Comparison of ENCODE assay signal across 8 cellular contexts in genomic region chr9:99821187-99822095, GRCh38. TPM values are rescaled to one million over a fixed set of nuclear protein-coding genes. Genes with fewer than 3 reads are reported as not detected.
A peak's percentile ranks its signal among the peaks of the same experiment; 100 is the strongest.
DNase-seq lines count a peak whose midpoint lies in the region; ATAC-seq and TF ChIP-seq lines count a peak whose summit lies in the region.

Gene NR4A3 (plus strand): TSS chr9:99821885. CDS start chr9:99828043, 6,158 bp downstream.

- in situ Hi-C loops in SK-MEL-5 (cut with HindIII; ENCODE audit: low pct_unique_long_range_greater_than_20kb, low sequenced_read_pairs), result no loop called here

- no peaks in the 10 kb centered on the region for H3K9me3 Mint-ChIP-seq in activated naive CD4-positive, alpha-beta T cell treated with anti-CD3 and anti-CD28 coated beads for 36 hours

- peaks cover 15% of the 10 kb centered on the region for H3K27me3 Mint-ChIP-seq in activated naive CD4-positive, alpha-beta T cell treated with anti-CD3 and anti-CD28 coated beads for 36 hours (ENCODE audit: low read depth)

- H3K4me3 ChIP-seq in HEK293 (ENCODE audit: low read depth, low read length) (peak within 1 kb of the TSS; percentile 83), gastroesophageal sphincter (peak within 1 kb of the TSS; percentile 60 to 92)

- TF ChIP-seq CTCF in HEK293 (tag by site-specific recombination; IDR thresholded peaks at IDR 0.05) (peak; percentile 79), gastroesophageal sphincter (IDR thresholded peaks at IDR 0.05) (peak in 2 of 4 experiments; percentile 69 to 78)

- peak; percentile 72 for DNase-seq in GF-D8 (lab: John Stamatoyannopoulos, UW)
- peak; percentile 93 for DNase-seq in MV-4-11 (lab: John Stamatoyannopoulos, UW)
- peak; percentile 99 for DNase-seq in SK-MEL-5 (ENCODE audit: low read depth, low spot score)
- DNase-seq in activated naive CD4-positive, alpha-beta T cell treated with anti-CD3 and anti-CD28 coated beads for 36 hours, result peak; percentile 87
- peak; percentile 91 for DNase-seq in non-pigmented ciliary epithelial cell (ENCODE audit: low read depth)
- peak; percentile 97 for DNase-seq in superior temporal gyrus (ENCODE audit: extremely low spot score)

- peak; percentile 78 for ATAC-seq in gastroesophageal sphincter

- H3K4me1 ChIP-seq in HEK293 (ENCODE audit: control insufficient read depth, insufficient read depth, low read length) (peaks cover 3% of the 10 kb centered on the region; the same call in 1 of the 2 replicates), gastroesophageal sphincter (peaks cover 4 to 64% (median 6%) of the 10 kb centered on the region in 3 donors)

- peak within 1 kb of the TSS; percentile 91 for H3K27ac Mint-ChIP-seq in activated naive CD4-positive, alpha-beta T cell treated with anti-CD3 and anti-CD28 coated beads for 36 hours

- CTCF ChIA-PET in HEK293 (lab: Yijun Ruan, JAX), result interaction anchor here (0.6 to 1.4 kb wide), 4 partner anchors 181 to 1659 kb away, joined by 3 to 4 read pairs (median 3); no protein-coding TSS in a partner anchor
- CTCF ChIA-PET in activated naive CD4-positive, alpha-beta T cell treated with anti-CD3 and anti-CD28 coated beads for 36 hours (lab: Charles Lee), result interaction anchor here (0.6 to 1.1 kb wide), 2 partner anchors 9 to 83 kb away, joined by 3 to 5 read pairs; no protein-coding TSS in a partner anchor

- H3K36me3 ChIP-seq in HEK293 (ENCODE audit: control insufficient read depth in 2 of 2, insufficient read depth in 1 of 2, low read length in 2 of 2) (no peaks in the 10 kb centered on the region), gastroesophageal sphincter (no peaks in the 10 kb centered on the region)

- H3K9me3 ChIP-seq in HEK293 (ENCODE audit: control insufficient read depth, insufficient read depth, low read depth, low read length) (no peaks in the 10 kb centered on the region), gastroesophageal sphincter (no peaks in the 10 kb centered on the region)

- peaks cover 2% of the 10 kb centered on the region for H3K36me3 Mint-ChIP-seq in activated naive CD4-positive, alpha-beta T cell treated with anti-CD3 and anti-CD28 coated beads for 36 hours (ENCODE audit: low read depth)

- peak within 1 kb of the TSS; percentile 94 for H3K4me3 Mint-ChIP-seq in activated naive CD4-positive, alpha-beta T cell treated with anti-CD3 and anti-CD28 coated beads for 36 hours

- 0% methylated on average over 3 of the region's 83 CpGs; no CpG with 5 or more reads in 1 of the 2 donors for WGBS in gastroesophageal sphincter (ENCODE audit: low coverage in 1 of 2), 2 donors

- TF ChIP-seq EP300 in gastroesophageal sphincter (IDR thresholded peaks at IDR 0.05), result peak; percentile 90

- H3K27ac ChIP-seq in HEK293 (ENCODE audit: extremely low read depth, low read depth, low read length) (peak within 1 kb of the TSS; percentile 41; the same call in 1 of the 2 replicates), gastroesophageal sphincter (peak within 1 kb of the TSS; percentile 87 to 99 (median 98))

- peaks cover 51% of the 10 kb centered on the region for H3K4me1 Mint-ChIP-seq in activated naive CD4-positive, alpha-beta T cell treated with anti-CD3 and anti-CD28 coated beads for 36 hours (ENCODE audit: low read depth)

- intact Hi-C loops in activated naive CD4-positive, alpha-beta T cell treated with anti-CD3 and anti-CD28 coated beads for 36 hours (cut with micrococcal nuclease), result loop anchor here (2.0 to 5.0 kb wide), 9 partner anchors 85 to 776 kb away; partner anchors contain the start of genes MSANTD3, STX17, TEX10 and TGFBR1

- POLR2A ChIA-PET in HEK293 (lab: Yijun Ruan, JAX), result interaction anchor here (0.6 to 1.8 kb wide), 7 partner anchors 16 to 599 kb away, joined by 3 to 9 read pairs (median 4); partner anchors contain the start of genes ALG2, SEC61B and STX17

- H3K27me3 ChIP-seq in gastroesophageal sphincter, result peaks cover 7% of the 10 kb centered on the region

- peak; percentile 88 to 92 for TF ChIP-seq POLR2A in gastroesophageal sphincter (IDR thresholded peaks at IDR 0.05)

TF ChIP-seq in HEK293, 187 proteins besides CTCF, POLR2A, EP300 and RAD21 (continues in another document):
- TF ChIP-seq ZBTB49 (tag by site-specific recombination; IDR thresholded peaks at IDR 0.05; ENCODE audit: low read depth), result no peak
- peak; percentile 40; the same call in 1 of the 2 replicates for TF ChIP-seq ZNF423 (tag by site-specific recombination; IDR thresholded peaks at IDR 0.05)
- no peak for TF ChIP-seq ZNF670 (tag by site-specific recombination; IDR thresholded peaks at IDR 0.05; ENCODE audit: low read depth)
- TF ChIP-seq ZNF571 (tag by site-specific recombination; IDR thresholded peaks at IDR 0.05), result no peak
- TF ChIP-seq ZNF621 (tag by site-specific recombination; IDR thresholded peaks at IDR 0.05), result no peak
- TF ChIP-seq ZNF169 (tag by site-specific recombination; IDR thresholded peaks at IDR 0.05), result no peak
- TF ChIP-seq ZNF394 (tag by site-specific recombination; IDR thresholded peaks at IDR 0.05; ENCODE audit: borderline replicate concordance), result no peak
- 0 out of 2 replicates have a peak, but pooled peaks have one; percentile 38 for TF ChIP-seq SCRT2 (tag by site-specific recombination; IDR thresholded peaks at IDR 0.05)
- TF ChIP-seq ZNF521 (tag by site-specific recombination; IDR thresholded peaks at IDR 0.05), result no peak
- no peak for TF ChIP-seq ZNF707 (tag by site-specific recombination; IDR thresholded peaks at IDR 0.05)
- TF ChIP-seq ZNF335 (tag by site-specific recombination; conservative IDR thresholded peaks at IDR 0.05), result peak; percentile 52; the same call in 1 of the 2 replicates
- TF ChIP-seq ZEB2 (tag by site-specific recombination; IDR thresholded peaks at IDR 0.05), result peak; percentile 85
- no peak for TF ChIP-seq OVOL3 (tag by site-specific recombination; IDR thresholded peaks at IDR 0.05)
- TF ChIP-seq OSR2 (tag by site-specific recombination; IDR thresholded peaks at IDR 0.05), result peak; percentile 44; the same call in 1 of the 2 replicates
- TF ChIP-seq, protein P1, sequence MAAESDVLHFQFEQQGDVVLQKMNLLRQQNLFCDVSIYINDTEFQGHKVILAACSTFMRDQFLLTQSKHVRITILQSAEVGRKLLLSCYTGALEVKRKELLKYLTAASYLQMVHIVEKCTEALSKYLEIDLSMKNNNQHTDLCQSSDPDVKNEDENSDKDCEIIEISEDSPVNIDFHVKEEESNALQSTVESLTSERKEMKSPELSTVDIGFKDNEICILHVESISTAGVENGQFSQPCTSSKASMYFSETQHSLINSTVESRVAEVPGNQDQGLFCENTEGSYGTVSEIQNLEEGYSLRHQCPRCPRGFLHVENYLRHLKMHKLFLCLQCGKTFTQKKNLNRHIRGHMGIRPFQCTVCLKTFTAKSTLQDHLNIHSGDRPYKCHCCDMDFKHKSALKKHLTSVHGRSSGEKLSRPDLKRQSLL (tag by site-specific recombination; IDR thresholded peaks at IDR 0.05), result peak; percentile 76
- TF ChIP-seq, protein P2, sequence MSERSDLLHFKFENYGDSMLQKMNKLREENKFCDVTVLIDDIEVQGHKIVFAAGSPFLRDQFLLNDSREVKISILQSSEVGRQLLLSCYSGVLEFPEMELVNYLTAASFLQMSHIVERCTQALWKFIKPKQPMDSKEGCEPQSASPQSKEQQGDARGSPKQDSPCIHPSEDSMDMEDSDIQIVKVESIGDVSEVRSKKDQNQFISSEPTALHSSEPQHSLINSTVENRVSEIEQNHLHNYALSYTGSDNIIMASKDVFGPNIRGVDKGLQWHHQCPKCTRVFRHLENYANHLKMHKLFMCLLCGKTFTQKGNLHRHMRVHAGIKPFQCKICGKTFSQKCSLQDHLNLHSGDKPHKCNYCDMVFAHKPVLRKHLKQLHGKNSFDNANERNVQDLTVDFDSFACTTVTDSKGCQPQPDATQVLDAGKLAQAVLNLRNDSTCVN (tag by site-specific recombination; optimal IDR thresholded peaks at IDR 0.05), result peak; percentile 97
- TF ChIP-seq, protein P3, sequence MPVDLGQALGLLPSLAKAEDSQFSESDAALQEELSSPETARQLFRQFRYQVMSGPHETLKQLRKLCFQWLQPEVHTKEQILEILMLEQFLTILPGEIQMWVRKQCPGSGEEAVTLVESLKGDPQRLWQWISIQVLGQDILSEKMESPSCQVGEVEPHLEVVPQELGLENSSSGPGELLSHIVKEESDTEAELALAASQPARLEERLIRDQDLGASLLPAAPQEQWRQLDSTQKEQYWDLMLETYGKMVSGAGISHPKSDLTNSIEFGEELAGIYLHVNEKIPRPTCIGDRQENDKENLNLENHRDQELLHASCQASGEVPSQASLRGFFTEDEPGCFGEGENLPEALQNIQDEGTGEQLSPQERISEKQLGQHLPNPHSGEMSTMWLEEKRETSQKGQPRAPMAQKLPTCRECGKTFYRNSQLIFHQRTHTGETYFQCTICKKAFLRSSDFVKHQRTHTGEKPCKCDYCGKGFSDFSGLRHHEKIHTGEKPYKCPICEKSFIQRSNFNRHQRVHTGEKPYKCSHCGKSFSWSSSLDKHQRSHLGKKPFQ (tag by site-specific recombination; IDR thresholded peaks at IDR 0.05), result peak; percentile 99
- TF ChIP-seq ZBTB1 (tag by site-specific recombination; IDR thresholded peaks at IDR 0.05), result 0 out of 2 replicates have a peak, but pooled peaks have one; percentile 19
- peak; percentile 39; the same call in 1 of the 2 replicates for TF ChIP-seq EGR2 (tag by site-specific recombination; IDR thresholded peaks at IDR 0.05; ENCODE audit: low read depth)

RNA-seq across cellular contexts. Expression of gene NR4A3, which starts in this region (rescaled TPM):
- 37.7 and 43.5 TPM in 2 replicates for total RNA-seq in SK-MEL-5 (2014; rRNA removed; shearing (Covaris generic))
- polyA plus RNA-seq in SK-MEL-5 (2015; cell fraction: cytosol; rRNA removed), result 65.3 and 84.6 TPM in 2 replicates
- polyA plus RNA-seq in SK-MEL-5 (2015; cell fraction: nucleus; rRNA removed), result 34.7 and 36.0 TPM in 2 replicates
- total RNA-seq in activated naive CD4-positive, alpha-beta T cell treated with anti-CD3 and anti-CD28 coated beads for 36 hours, result 1 to 10 TPM; 3.8 to 4.2 TPM
- total RNA-seq in gastroesophageal sphincter, result 10 to 100 TPM in 1 of 4 donors, 1 to 10 TPM in 2, under 1 TPM in 1; 0.52 to 51.2 (median 2.0) TPM

Comparison
In these comparisons a context has a peak if more than half of its experiments do, and no peak if none do; other contexts are left out.
1. Peak in every context shown above with its lines: DNase-seq, ATAC-seq, H3K4me3 ChIP-seq and H3K27ac ChIP-seq.